In genomic region chr4:169254546-169254983, GRCh38 we compare ENCODE assay signal across 13 cellular contexts. TPM values are rescaled to one million over a fixed set of nuclear protein-coding genes. Genes with fewer than 3 reads are reported as not detected.
DNase-seq lines count a peak whose midpoint lies in the region; ATAC-seq and TF ChIP-seq lines count a peak whose summit lies in the region.
"Had no signal": no experiment of that assay in that cellular context is flagged by ENCODE, and none has a peak within 500 bp of the region (broad histone marks: within the 10 kb centered on the region; RNA-seq: fewer than 3 reads in every experiment).

No MANE protein-coding gene starts in this region.

- no peak overlapping the region for H3K27ac Mint-ChIP-seq in immature natural killer cell
- H3K27ac Mint-ChIP-seq: activated T-cell treated with anti-CD3 and anti-CD28 coated beads, Interleukin-2, amount 50 U/mL, for 72 hours; natural killer cell had no signal

- H3K9me2 ChIP-seq in SK-N-SH: no peaks in the 10 kb centered on the region

- H3K27me3 Mint-ChIP-seq in immature natural killer cell (ENCODE audit: low read depth in 3 of 3): peaks cover 2 to 20% (median 4%) of the 10 kb centered on the region in 3 donors

- H3K4me1 ChIP-seq in SK-N-SH (ENCODE audit: control insufficient read depth in 1 of 2, insufficient read depth in 2 of 2, low read depth in 1 of 2, low read length in 1 of 2) (peaks cover 44 to 78% of the 10 kb centered on the region in 2 experiments), psoas muscle (peaks cover 62% of the 10 kb centered on the region)

- intact Hi-C loops in psoas muscle (cut with DNase I): no loop called here

- peak in 3 of 4 donors; percentile 35 to 53 (median 46) for ATAC-seq in psoas muscle
- no peak for ATAC-seq in HG02642 (IDR thresholded peaks at IDR 0.05; ENCODE audit: poor library complexity, unreplicated experiment)
- no peak for ATAC-seq in HG03457 (IDR thresholded peaks at IDR 0.05; ENCODE audit: unreplicated experiment)
- ATAC-seq: activated T-cell treated with anti-CD3 and anti-CD28 coated beads, Interleukin-2, amount 50 U/mL, for 72 hours; natural killer cell had no signal

- H3K4me2 ChIP-seq in SK-N-SH: peak overlapping the region; percentile 56

- 29% methylated on average over 5 of the region's 5 CpGs for WGBS in SK-N-SH (ENCODE audit: low lambda C conversion rate)
- WGBS in psoas muscle, 3 donors: 42 to 54% (median 46%) methylated on average over 5 of the region's 5 CpGs

- no peaks in the 10 kb centered on the region for H3K27me3 ChIP-seq in SK-N-SH (ENCODE audit: insufficient read depth)
- H3K27me3 ChIP-seq in psoas muscle (ENCODE audit: insufficient read depth in 3 of 3, low read length in 2 of 3): no peaks in the 10 kb centered on the region

- no peak for TF ChIP-seq CTCF in SK-N-SH (IDR thresholded peaks at IDR 0.05)
- TF ChIP-seq CTCF in psoas muscle (IDR thresholded peaks at IDR 0.05): no peak

- peaks cover 79% of the 10 kb centered on the region for H4K20me1 ChIP-seq in SK-N-SH (ENCODE audit: insufficient read depth)

- no peak for TF ChIP-seq RAD21 in SK-N-SH (IDR thresholded peaks at IDR 0.05; ENCODE audit: low read length)

- no peaks in the 10 kb centered on the region for H3K4me1 Mint-ChIP-seq in immature natural killer cell
- H3K4me1 Mint-ChIP-seq: natural killer cell had no signal

- H3K9me3 ChIP-seq in SK-N-SH (no peaks in the 10 kb centered on the region), psoas muscle (no peaks in the 10 kb centered on the region)

- H3K9ac ChIP-seq in SK-N-SH: peak overlapping the region; percentile 26; the same call in 1 of the 2 replicates

- CTCF ChIA-PET in SK-N-SH (lab: Yijun Ruan, JAX): interaction anchor here (1.2 to 2.5 kb wide), 4 partner anchors 11 to 312 kb away, joined by 3 to 12 read pairs (median 3); no protein-coding TSS in a partner anchor

- H3K36me3 Mint-ChIP-seq in immature natural killer cell: no peaks in the 10 kb centered on the region
- H3K36me3 Mint-ChIP-seq: natural killer cell had no signal

- H3F3A ChIP-seq in SK-N-SH (replicated peaks; ENCODE audit: insufficient read depth): peaks cover 60% of the 10 kb centered on the region

- no peak overlapping the region for H3K4me3 Mint-ChIP-seq in immature natural killer cell
- H3K4me3 Mint-ChIP-seq: activated T-cell treated with anti-CD3 and anti-CD28 coated beads, Interleukin-2, amount 50 U/mL, for 72 hours; natural killer cell had no signal

- no peak overlapping the region for H2AFZ ChIP-seq in SK-N-SH (ENCODE audit: low read depth)

- no peaks in the 10 kb centered on the region for H3K9me3 Mint-ChIP-seq in immature natural killer cell
- H3K9me3 Mint-ChIP-seq: activated T-cell treated with anti-CD3 and anti-CD28 coated beads, Interleukin-2, amount 50 U/mL, for 72 hours; natural killer cell had no signal

- H3K79me2 ChIP-seq in SK-N-SH (ENCODE audit: insufficient read depth): peaks cover 99% of the 10 kb centered on the region

- peak in 1 of 2 experiments; percentile 39; a peak in 1 of 4 replicates for TF ChIP-seq EP300 in SK-N-SH (IDR thresholded peaks at IDR 0.05; ENCODE audit: borderline replicate concordance in 1 of 2, low read depth in 1 of 2, low read length in 1 of 2)

- H3K27ac ChIP-seq in SK-N-SH (ENCODE audit: low read depth in 2 of 2, low read length in 1 of 2) (peak overlapping the region; percentile 73 to 91; a peak in 3 of 4 replicates), psoas muscle (no peak overlapping the region)
- H3K27ac ChIP-seq: HL-60 had no signal

- DNase-seq in EH (ENCODE audit: low read depth): peak; percentile 91
- DNase-seq in SK-N-SH: no peak
- DNase-seq in fibroblast of the conjunctiva (ENCODE audit: low read depth): peak; percentile 73
- DNase-seq in psoas muscle: no peak
- no peak for DNase-seq in immature natural killer cell
- DNase-seq in stimulated activated CD4-positive, alpha-beta T cell treated with anti-CD3 and anti-CD28 coated beads, Interleukin-4, amount 100 ng/mL, for 4 hours: no peak
- DNase-seq: activated T-cell treated with anti-CD3 and anti-CD28 coated beads, Interleukin-2, amount 50 U/mL, for 72 hours; natural killer cell; T-helper 2 cell had no signal

- H3K4me3 ChIP-seq in SK-N-SH (ENCODE audit: low read depth in 2 of 2, low read length in 1 of 2) (peak overlapping the region in 1 of 2 experiments; percentile 28; a peak in 2 of 4 replicates), psoas muscle (no peak overlapping the region)

- POLR2A ChIA-PET in SK-N-SH (lab: Yijun Ruan, JAX): no interaction called here

- H3K36me3 ChIP-seq in SK-N-SH (replicated peaks in 1 of 2; ENCODE audit: control insufficient read depth in 1 of 2, insufficient read depth in 2 of 2, low read length in 1 of 2) (peaks cover 0 to 9% of the 10 kb centered on the region in 2 experiments), psoas muscle (ENCODE audit: insufficient read depth in 1 of 2, low read depth in 1 of 2) (no peaks in the 10 kb centered on the region)

TF ChIP-seq in SK-N-SH, 30 proteins besides CTCF, POLR2A, EP300 and RAD21 (continues in another document):
- TF ChIP-seq, protein P1, sequence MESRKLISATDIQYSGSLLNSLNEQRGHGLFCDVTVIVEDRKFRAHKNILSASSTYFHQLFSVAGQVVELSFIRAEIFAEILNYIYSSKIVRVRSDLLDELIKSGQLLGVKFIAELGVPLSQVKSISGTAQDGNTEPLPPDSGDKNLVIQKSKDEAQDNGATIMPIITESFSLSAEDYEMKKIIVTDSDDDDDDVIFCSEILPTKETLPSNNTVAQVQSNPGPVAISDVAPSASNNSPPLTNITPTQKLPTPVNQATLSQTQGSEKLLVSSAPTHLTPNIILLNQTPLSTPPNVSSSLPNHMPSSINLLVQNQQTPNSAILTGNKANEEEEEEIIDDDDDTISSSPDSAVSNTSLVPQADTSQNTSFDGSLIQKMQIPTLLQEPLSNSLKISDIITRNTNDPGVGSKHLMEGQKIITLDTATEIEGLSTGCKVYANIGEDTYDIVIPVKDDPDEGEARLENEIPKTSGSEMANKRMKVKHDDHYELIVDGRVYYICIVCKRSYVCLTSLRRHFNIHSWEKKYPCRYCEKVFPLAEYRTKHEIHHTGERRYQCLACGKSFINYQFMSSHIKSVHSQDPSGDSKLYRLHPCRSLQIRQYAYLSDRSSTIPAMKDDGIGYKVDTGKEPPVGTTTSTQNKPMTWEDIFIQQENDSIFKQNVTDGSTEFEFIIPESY (IDR thresholded peaks at IDR 0.05; ENCODE audit: borderline replicate concordance, low read depth): no peak
- peak; percentile 88 for TF ChIP-seq NFIC (IDR thresholded peaks at IDR 0.05; ENCODE audit: borderline replicate concordance)
- no peak; the same call in 1 of the 2 replicates for TF ChIP-seq POLR2AphosphoS5 (IDR thresholded peaks at IDR 0.05; ENCODE audit: low read depth, low read length)
- TF ChIP-seq, protein P2, sequence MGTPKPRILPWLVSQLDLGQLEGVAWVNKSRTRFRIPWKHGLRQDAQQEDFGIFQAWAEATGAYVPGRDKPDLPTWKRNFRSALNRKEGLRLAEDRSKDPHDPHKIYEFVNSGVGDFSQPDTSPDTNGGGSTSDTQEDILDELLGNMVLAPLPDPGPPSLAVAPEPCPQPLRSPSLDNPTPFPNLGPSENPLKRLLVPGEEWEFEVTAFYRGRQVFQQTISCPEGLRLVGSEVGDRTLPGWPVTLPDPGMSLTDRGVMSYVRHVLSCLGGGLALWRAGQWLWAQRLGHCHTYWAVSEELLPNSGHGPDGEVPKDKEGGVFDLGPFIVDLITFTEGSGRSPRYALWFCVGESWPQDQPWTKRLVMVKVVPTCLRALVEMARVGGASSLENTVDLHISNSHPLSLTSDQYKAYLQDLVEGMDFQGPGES (IDR thresholded peaks at IDR 0.05; ENCODE audit: low read depth, low read length): no peak
- TF ChIP-seq GATA2 (CRISPR knock-in tag; IDR thresholded peaks at IDR 0.05): no peak
- TF ChIP-seq, protein P3, sequence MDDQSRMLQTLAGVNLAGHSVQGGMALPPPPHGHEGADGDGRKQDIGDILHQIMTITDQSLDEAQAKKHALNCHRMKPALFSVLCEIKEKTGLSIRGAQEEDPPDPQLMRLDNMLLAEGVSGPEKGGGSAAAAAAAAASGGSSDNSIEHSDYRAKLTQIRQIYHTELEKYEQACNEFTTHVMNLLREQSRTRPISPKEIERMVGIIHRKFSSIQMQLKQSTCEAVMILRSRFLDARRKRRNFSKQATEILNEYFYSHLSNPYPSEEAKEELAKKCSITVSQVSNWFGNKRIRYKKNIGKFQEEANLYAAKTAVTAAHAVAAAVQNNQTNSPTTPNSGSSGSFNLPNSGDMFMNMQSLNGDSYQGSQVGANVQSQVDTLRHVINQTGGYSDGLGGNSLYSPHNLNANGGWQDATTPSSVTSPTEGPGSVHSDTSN (IDR thresholded peaks at IDR 0.05): peak; percentile 59; the same call in 1 of the 2 replicates
- TF ChIP-seq MAX (IDR thresholded peaks at IDR 0.05; ENCODE audit: low read depth): no peak
- no peak for TF ChIP-seq RFX5 (IDR thresholded peaks at IDR 0.05; ENCODE audit: low read length)
- TF ChIP-seq TEAD4 (IDR thresholded peaks at IDR 0.05; ENCODE audit: borderline replicate concordance, insufficient read depth): 0 out of 2 replicates have a peak, but pooled peaks have one; percentile 27
- peak; percentile 63 for TF ChIP-seq TCF12 (IDR thresholded peaks at IDR 0.05)
- no peak for TF ChIP-seq FOXJ3 (CRISPR knock-in tag; IDR thresholded peaks at IDR 0.05)
- TF ChIP-seq RXRA (IDR thresholded peaks at IDR 0.05; ENCODE audit: borderline replicate concordance, low read depth): peak; percentile 38; the same call in 1 of the 2 replicates
- TF ChIP-seq MEF2A (IDR thresholded peaks at IDR 0.05; ENCODE audit: borderline replicate concordance, low read depth): no peak
- no peak for TF ChIP-seq NRF1 (IDR thresholded peaks at IDR 0.05; ENCODE audit: low read depth, low read length)
- TF ChIP-seq TAF1 (IDR thresholded peaks at IDR 0.05; ENCODE audit: borderline replicate concordance, low read depth, low read length): no peak

RNA-seq across cellular contexts. Expression of gene SH3RF1, which starts 16.2 kb away (rescaled TPM):
- polyA plus RNA-seq in SK-N-SH (2012; rRNA removed): 22.0 and 22.1 TPM in 2 replicates
- polyA plus RNA-seq in SK-N-SH (2012; cell fraction: cytosol; rRNA removed): 14.8 and 18.6 TPM in 2 replicates
- 16.6 and 24.4 TPM in 2 replicates for polyA plus RNA-seq in SK-N-SH (2012; cell fraction: nucleus; rRNA removed)
- 10 to 100 TPM; 19.2 to 35.9 (median 27.0) TPM for total RNA-seq in psoas muscle
- polyA plus RNA-seq in psoas muscle: 1 to 10 TPM; 4.8 to 7.4 (median 5.3) TPM
- polyA plus RNA-seq in immature natural killer cell: 1 to 10 TPM in 1 of 3 donors, under 1 TPM in 1, not detected in 1; 0.22 to 1.1 TPM
- total RNA-seq: G401 had no signal

Comparison
In these comparisons a context has a peak if more than half of its experiments do, and no peak if none do; other contexts are left out.
1. DNase-seq: peak in EH (single experiment) and fibroblast of the conjunctiva (single experiment); none in SK-N-SH (single experiment), psoas muscle (0 of 2), immature natural killer cell (0 of 3) and stimulated activated CD4-positive, alpha-beta T cell treated with anti-CD3 and anti-CD28 coated beads, Interleukin-4, amount 100 ng/mL, for 4 hours (0 of 2).
2. ATAC-seq: peak in psoas muscle (3 of 4); none in HG02642 (single experiment) and HG03457 (single experiment).